ENCODE assay signal across 22 cellular contexts in the genomic region with DNA sequence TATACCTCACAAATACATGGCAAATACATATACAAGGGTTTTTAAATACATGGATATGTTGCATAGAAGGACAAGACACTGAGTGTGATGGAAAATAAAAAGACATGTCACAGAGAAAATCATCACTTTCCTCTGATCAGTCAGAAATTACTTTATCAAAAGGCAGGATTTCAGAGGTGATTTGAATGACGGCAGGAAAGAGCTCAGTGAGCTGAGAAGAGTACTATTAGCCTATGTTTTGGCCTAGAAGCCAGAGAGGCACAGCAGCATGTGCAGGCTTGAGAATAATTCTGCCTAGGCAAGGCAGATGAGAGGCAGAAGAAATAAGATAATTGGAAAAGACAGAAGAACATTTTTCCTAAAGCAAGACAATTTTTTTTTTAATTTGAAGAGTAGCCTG.
DNase-seq lines count a peak whose midpoint lies in the region; FAIRE-seq and TF ChIP-seq lines count a peak whose summit lies in the region.
"Had no signal": no experiment of that assay in that cellular context is flagged by ENCODE, and none has a peak within 500 bp of the region (broad histone marks: within the 10 kb centered on the region; RNA-seq: fewer than 3 reads in every experiment).

No MANE protein-coding gene starts in this region.

- H4K8ac ChIP-seq in trophoblast cell (ENCODE audit: low read depth, low read length), result peak overlapping the region; percentile 69

- peak overlapping the region; percentile 75 for H3K18ac ChIP-seq in trophoblast cell (ENCODE audit: low read length)

- WGBS in GM23248 (ENCODE audit: low coverage in 1 of 2, low lambda C conversion rate in 2 of 2, missing lambda C conversion rate in 2 of 2), 2 experiments, result 88 to 92% methylated on average over 1 of the region's 1 CpG
- WGBS in trophoblast cell (ENCODE audit: extremely low coverage, insufficient coverage, insufficient read length), result no CpG with 5 or more reads among the region's 1 CpG

- dilution Hi-C loops in endothelial cell of umbilical vein (cut with MboI; ENCODE audit: extremely low pct_ligation_motif_present, low sequenced_read_pairs), result no loop called here

- H4K20me1 ChIP-seq in GM23248 (ENCODE audit: insufficient read depth) (no peaks in the 10 kb centered on the region), endothelial cell of umbilical vein (replicated peaks; ENCODE audit: control insufficient read depth, extremely low read depth, insufficient read depth, low read length) (no peaks in the 10 kb centered on the region)

- in situ Hi-C loops in GM23248 (cut with MboI), result no loop called here

- intact Hi-C loops in endothelial cell of umbilical vein (cut with micrococcal nuclease), result loop anchor here (5.0 to 10.0 kb wide), 2 partner anchors 108 to 301 kb away; no protein-coding TSS in a partner anchor

- H4K91ac ChIP-seq in trophoblast cell (ENCODE audit: low read depth, low read length), result no peak overlapping the region

- H3K4me2 ChIP-seq in GM23248 (ENCODE audit: unreplicated experiment) (peak overlapping the region; percentile 29), endothelial cell of umbilical vein (ENCODE audit: insufficient read depth, low read length) (peak overlapping the region; percentile 63), trophoblast cell (ENCODE audit: low read length) (no peak overlapping the region)

- H3K4me3 ChIP-seq in GM23248 (no peak overlapping the region), SK-N-MC (no peak overlapping the region), endothelial cell of umbilical vein (replicated peaks in 1 of 3; ENCODE audit: insufficient read depth in 1 of 3, low read depth in 1 of 3, low read length in 3 of 3) (no peak overlapping the region), trophoblast cell (ENCODE audit: low read depth, low read length) (no peak overlapping the region)
- H3K4me3 ChIP-seq: heart right ventricle, spleen, suprapubic skin, uterus had no signal

- peak overlapping the region; percentile 42 for H2BK120ac ChIP-seq in trophoblast cell (ENCODE audit: insufficient read depth, low read length, poor library complexity)

- H3K27me3 ChIP-seq in GM23248 (replicated peaks; ENCODE audit: insufficient read depth) (no peaks in the 10 kb centered on the region), endothelial cell of umbilical vein (ENCODE audit: control insufficient read depth in 2 of 2, insufficient read depth in 2 of 2, low read length in 2 of 2) (no peaks in the 10 kb centered on the region), trophoblast cell (ENCODE audit: insufficient read depth, low read length) (no peaks in the 10 kb centered on the region)
- H3K27me3 ChIP-seq: heart right ventricle, suprapubic skin, uterus had no signal

- TF ChIP-seq POLR2A in endothelial cell of umbilical vein (IDR thresholded peaks at IDR 0.05; ENCODE audit: low read depth, low read length), result no peak

- H3K9me1 ChIP-seq in endothelial cell of umbilical vein (replicated peaks; ENCODE audit: control insufficient read depth, extremely low read depth, insufficient read depth, low read length), result no peaks in the 10 kb centered on the region

- H3K9me3 ChIP-seq in GM23248 (ENCODE audit: low read depth), result no peaks in the 10 kb centered on the region
- H3K9me3 ChIP-seq in SK-N-MC (ENCODE audit: low read depth, low read length), result no peaks in the 10 kb centered on the region
- no peaks in the 10 kb centered on the region for H3K9me3 ChIP-seq in endothelial cell of umbilical vein (replicated peaks; ENCODE audit: control insufficient read depth, insufficient read depth, low read length)
- no peaks in the 10 kb centered on the region for H3K9me3 ChIP-seq in trophoblast cell (ENCODE audit: insufficient read depth, low read depth, low read length)
- H3K9me3 ChIP-seq: heart right ventricle, suprapubic skin, uterus had no signal

- no peak overlapping the region for H2AK5ac ChIP-seq in trophoblast cell (ENCODE audit: low read length)

- H3K23ac ChIP-seq in trophoblast cell (ENCODE audit: low read length), result no peak overlapping the region

- H2AFZ ChIP-seq in GM23248 (no peak overlapping the region), endothelial cell of umbilical vein (ENCODE audit: low read depth, low read length) (no peak overlapping the region), trophoblast cell (ENCODE audit: insufficient read depth, low read length, poor library complexity) (no peak overlapping the region)

- peaks cover 18% of the 10 kb centered on the region for H3K79me2 ChIP-seq in GM23248 (ENCODE audit: insufficient read depth)
- peaks cover 16% of the 10 kb centered on the region for H3K79me2 ChIP-seq in endothelial cell of umbilical vein (ENCODE audit: control insufficient read depth, insufficient read depth, low read length)
- no peaks in the 10 kb centered on the region for H3K79me2 ChIP-seq in trophoblast cell (ENCODE audit: control insufficient read depth, insufficient read depth, low read length, poor library complexity)

- H2BK12ac ChIP-seq in trophoblast cell (ENCODE audit: low read length), result peak overlapping the region; percentile 71

- no peak overlapping the region for H4K12ac ChIP-seq in trophoblast cell (ENCODE audit: low read depth, low read length)

- no peak for DNase-seq in GM23248
- no peak for DNase-seq in SK-N-MC (ENCODE audit: low read depth, low spot score)
- no peak for DNase-seq in endothelial cell of umbilical vein (ENCODE audit: low read depth, low spot score)
- no peak for DNase-seq in trophoblast cell
- no peak for DNase-seq in activated CD8-positive, alpha-beta memory T cell treated with anti-CD3 and anti-CD28 coated beads, Interleukin-2, amount 50 U/mL, for 48 hours
- DNase-seq in NAMALWA (ENCODE audit: low spot score), result no peak
- DNase-seq in NCI-H2227 (lab: John Stamatoyannopoulos, UW; ENCODE audit: unreplicated experiment), result no peak
- DNase-seq: activated CD4-positive, alpha-beta T cell treated with anti-CD3 and anti-CD28 coated beads, Interleukin-2, amount 50 U/mL, for 48 hours; activated effector memory CD4-positive, alpha-beta T cell treated with anti-CD3 and anti-CD28 coated beads, Interleukin-2, amount 50 U/mL, for 16 hours; erythroblast; heart right ventricle; left cardiac atrium; mesendoderm; NCI-H1930; NCI-H774; retina; spleen; stimulated activated CD4-positive, alpha-beta T cell treated with anti-CD3 and anti-CD28 coated beads, Interleukin-4, amount 100 ng/mL, for 1 hour; stimulated activated naive B cell treated with anti-CD40 and anti-IgM and Interleukin-4, amounts not matched to agents 10 μg/mL and 1 μg/mL and 100 μg/mL, for 72 hours; T1000; uterus had no signal

- H3K36me3 ChIP-seq in GM23248 (ENCODE audit: low read depth) (no peaks in the 10 kb centered on the region), SK-N-MC (ENCODE audit: insufficient read depth, low read length) (peaks cover 21% of the 10 kb centered on the region), endothelial cell of umbilical vein (ENCODE audit: control insufficient read depth in 2 of 2, extremely low read depth in 1 of 2, insufficient read depth in 2 of 2, low read length in 2 of 2) (peaks cover under 1 to 4% of the 10 kb centered on the region in 2 experiments), trophoblast cell (ENCODE audit: control insufficient read depth in 1 of 2, insufficient read depth in 2 of 2, low read length in 2 of 2) (peaks cover 3 to 8% of the 10 kb centered on the region in 2 experiments)
- H3K36me3 ChIP-seq: spleen, suprapubic skin, uterus had no signal

- H3F3A ChIP-seq in GM23248 (ENCODE audit: insufficient read depth), result peaks cover 18% of the 10 kb centered on the region

- H3K9me2 ChIP-seq in GM23248 (ENCODE audit: insufficient read depth), result no peaks in the 10 kb centered on the region

- H3K9ac ChIP-seq in GM23248, result no peak overlapping the region
- H3K9ac ChIP-seq in SK-N-MC (ENCODE audit: insufficient read length), result no peak overlapping the region
- H3K9ac ChIP-seq in endothelial cell of umbilical vein (replicated peaks; ENCODE audit: extremely low read depth, insufficient read depth, low read length), result peak overlapping the region; percentile 69
- no peak overlapping the region for H3K9ac ChIP-seq in trophoblast cell (ENCODE audit: low read length)

- CTCF ChIA-PET in endothelial cell of umbilical vein (lab: Charles Lee), result interaction anchor here (1.0 to 3.7 kb wide), 14 partner anchors 9 to 301 kb away, joined by 3 to 45 read pairs (median 6); partner anchors contain the start of gene BCAT1

- H3K4ac ChIP-seq in trophoblast cell (ENCODE audit: low read depth, low read length), result no peak overlapping the region

- no peak overlapping the region for H2BK5ac ChIP-seq in trophoblast cell (ENCODE audit: low read depth, low read length, poor library complexity)

- no peak overlapping the region for H3K14ac ChIP-seq in trophoblast cell (ENCODE audit: low read length)

- H3K27ac ChIP-seq in GM23248, result 0 out of 2 replicates have a peak overlapping the region, but pooled peaks have one; percentile 5
- peak overlapping the region; percentile 54 for H3K27ac ChIP-seq in SK-N-MC
- H3K27ac ChIP-seq in endothelial cell of umbilical vein (ENCODE audit: insufficient read depth, low read depth, low read length), result peak overlapping the region; percentile 92
- H3K27ac ChIP-seq in trophoblast cell (ENCODE audit: low read depth, low read length), result no peak overlapping the region
- H3K27ac ChIP-seq: heart right ventricle, spleen, suprapubic skin, uterus had no signal

- POLR2A ChIA-PET in endothelial cell of umbilical vein (lab: Charles Lee), result interaction anchor here (1.5 kb wide), 1 partner anchor 92 kb away, joined by 7 read pairs; no protein-coding TSS in a partner anchor

- peak; percentile 12 for FAIRE-seq in endothelial cell of umbilical vein (lab: Jason Lieb, UNC)

- TF ChIP-seq CTCF in endothelial cell of umbilical vein (IDR thresholded peaks at IDR 0.05; ENCODE audit: extremely low read depth in 1 of 2, insufficient read depth in 1 of 2, low read depth in 1 of 2, low read length in 2 of 2), result no peak

- H3K79me1 ChIP-seq in trophoblast cell (ENCODE audit: low read length), result peaks cover 13% of the 10 kb centered on the region

- BruUV-seq in endothelial cell of umbilical vein (replicated peaks; lab: Mats Ljungman, UMichigan), result no TSS peak

- H3K4me1 ChIP-seq in GM23248 (ENCODE audit: insufficient read depth), result peaks cover 24% of the 10 kb centered on the region
- H3K4me1 ChIP-seq in endothelial cell of umbilical vein (ENCODE audit: control insufficient read depth, extremely low read depth, insufficient read depth, low read length), result peaks cover 60% of the 10 kb centered on the region
- peaks cover 5 to 12% of the 10 kb centered on the region in 2 experiments for H3K4me1 ChIP-seq in trophoblast cell (ENCODE audit: control insufficient read depth in 1 of 2, insufficient read depth in 2 of 2, low read length in 2 of 2)
- H3K4me1 ChIP-seq: spleen, suprapubic skin, uterus had no signal

TF ChIP-seq in endothelial cell of umbilical vein, 7 proteins besides CTCF, POLR2A, EP300 and RAD21 (continues in another document):
- no peak for TF ChIP-seq FOS (IDR thresholded peaks at IDR 0.05; ENCODE audit: borderline replicate concordance, insufficient read depth, low read length)
- TF ChIP-seq MYC (IDR thresholded peaks at IDR 0.05; ENCODE audit: low read depth, low read length), result no peak
- TF ChIP-seq POLR2AphosphoS5 (IDR thresholded peaks at IDR 0.05; ENCODE audit: insufficient read depth, low read depth, low read length), result no peak
